ENCODE assay signal across 8 cellular contexts in the genomic region with DNA sequence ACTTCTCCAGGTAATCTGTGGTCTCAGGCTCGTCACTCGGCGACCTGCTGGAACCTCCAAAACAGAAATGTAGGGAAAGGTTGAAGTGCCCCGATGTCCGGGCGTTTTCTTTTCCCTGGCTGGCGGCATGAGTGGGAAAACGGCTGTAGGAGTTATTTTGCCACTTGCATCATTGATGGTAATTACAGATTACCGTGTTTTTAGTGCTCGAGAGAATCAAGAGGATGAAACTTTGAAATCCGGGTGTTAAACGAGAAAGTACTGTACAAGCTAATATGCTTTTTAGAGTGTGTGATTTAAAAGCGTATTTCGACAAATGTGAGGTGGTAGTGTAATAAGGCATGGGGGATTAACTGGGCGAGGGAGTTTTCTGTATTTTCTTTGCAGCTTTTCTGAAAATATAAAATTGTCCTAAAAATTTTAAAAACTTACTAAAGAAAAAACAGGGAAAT.
DNase-seq lines count a peak whose midpoint lies in the region; ATAC-seq, FAIRE-seq and TF ChIP-seq lines count a peak whose summit lies in the region.

No MANE protein-coding gene starts in this region.

- H3K4me3 ChIP-seq in BLaER1 (peak overlapping the region; percentile 81), MM.1S (ENCODE audit: low read length) (peak overlapping the region; percentile 76), duodenal mucosa (ENCODE audit: low read depth in 1 of 2, low read length in 2 of 2) (peak overlapping the region; percentile 23 to 58)

- H3K9me3 ChIP-seq in BLaER1 (no peaks in the 10 kb centered on the region), MM.1S (replicated peaks; ENCODE audit: insufficient read depth, low read length) (no peaks in the 10 kb centered on the region), duodenal mucosa (ENCODE audit: control insufficient read depth in 1 of 2, low read length in 2 of 2) (no peaks in the 10 kb centered on the region)

- H2AFZ ChIP-seq in MM.1S (ENCODE audit: low read length): peak overlapping the region; percentile 37; the same call in 1 of the 2 replicates

- H3K4me3 Mint-ChIP-seq in nephron: peak overlapping the region; percentile 81 to 86 (median 81)

- H3F3A ChIP-seq in MM.1S (ENCODE audit: insufficient read depth, low read length): no peaks in the 10 kb centered on the region

- no peak overlapping the region for H3K27ac ChIP-seq in BLaER1
- H3K27ac ChIP-seq in MM.1S (ENCODE audit: low read length): no peak overlapping the region
- no peak overlapping the region for H3K27ac ChIP-seq in duodenal mucosa (ENCODE audit: low read depth, low read length)

- TF ChIP-seq CTCF in MM.1S (IDR thresholded peaks at IDR 0.05; ENCODE audit: low read length) (no peak), nephron (IDR thresholded peaks at IDR 0.05; ENCODE audit: unreplicated experiment in 3 of 3) (no peak), GM20000 (IDR thresholded peaks at IDR 0.05; ENCODE audit: extremely low read depth, missing control alignments) (no peak)

- H3K27me3 ChIP-seq in BLaER1: peaks cover 43% of the 10 kb centered on the region
- no peaks in the 10 kb centered on the region for H3K27me3 ChIP-seq in MM.1S (replicated peaks; ENCODE audit: insufficient read depth, low read length)
- H3K27me3 ChIP-seq in duodenal mucosa (ENCODE audit: control insufficient read depth in 1 of 2, insufficient read depth in 2 of 2, low read length in 2 of 2): peaks cover 7 to 13% of the 10 kb centered on the region in 2 donors

- no peak for TF ChIP-seq POLR2A in H54 (IDR thresholded peaks at IDR 0.05; ENCODE audit: low read depth, low read length)

- H3K36me3 ChIP-seq in BLaER1 (no peaks in the 10 kb centered on the region), MM.1S (replicated peaks; ENCODE audit: insufficient read depth, low read length) (no peaks in the 10 kb centered on the region), duodenal mucosa (ENCODE audit: control insufficient read depth in 1 of 2, insufficient read depth in 2 of 2, low read length in 2 of 2) (no peaks in the 10 kb centered on the region)

- no peaks in the 10 kb centered on the region for H3K9me3 Mint-ChIP-seq in nephron

- H3K4me2 ChIP-seq in BLaER1: peak overlapping the region; percentile 90
- H3K4me2 ChIP-seq in MM.1S (ENCODE audit: low read depth, low read length): peak overlapping the region; percentile 52; the same call in 1 of the 2 replicates

- peaks cover 3% of the 10 kb centered on the region for H3K4me1 Mint-ChIP-seq in nephron

- no peaks in the 10 kb centered on the region for H3K36me3 Mint-ChIP-seq in nephron (ENCODE audit: low read depth)

- no peaks in the 10 kb centered on the region for H3K9me2 ChIP-seq in MM.1S (replicated peaks; ENCODE audit: insufficient read depth, low read length)

- H4K20me1 ChIP-seq in BLaER1: no peaks in the 10 kb centered on the region
- no peaks in the 10 kb centered on the region for H4K20me1 ChIP-seq in MM.1S (ENCODE audit: insufficient read depth, low read length)

- no peak overlapping the region for H3K27ac Mint-ChIP-seq in nephron

- peaks cover 68% of the 10 kb centered on the region for H3K27me3 Mint-ChIP-seq in nephron (ENCODE audit: low read depth)

- no peaks in the 10 kb centered on the region for H3K79me2 ChIP-seq in MM.1S (ENCODE audit: low read length)

- H3K9ac ChIP-seq in BLaER1 (peak overlapping the region; percentile 70; the same call in 1 of the 2 replicates), MM.1S (ENCODE audit: low read length) (no peak overlapping the region; the same call in 1 of the 2 replicates), duodenal mucosa (ENCODE audit: low read depth in 1 of 2, low read length in 2 of 2) (peak overlapping the region in 1 of 2 donors; percentile 45)

- H3K4me1 ChIP-seq in BLaER1 (peaks cover 16% of the 10 kb centered on the region), MM.1S (ENCODE audit: low read length) (no peaks in the 10 kb centered on the region), duodenal mucosa (ENCODE audit: control insufficient read depth in 1 of 2, insufficient read depth in 2 of 2, low read length in 2 of 2) (peaks cover 4 to 9% of the 10 kb centered on the region in 2 donors)

- FAIRE-seq in H54 (lab: Jason Lieb, UNC): no peak

- ATAC-seq in HG03045 (IDR thresholded peaks at IDR 0.05; ENCODE audit: unreplicated experiment): no peak

- no peak for DNase-seq in MM.1S
- DNase-seq in H54 (ENCODE audit: insufficient read length, low spot score): no peak
- DNase-seq in NAMALWA (ENCODE audit: low spot score): no peak
- no peak for DNase-seq in GM20000 (ENCODE audit: low spot score)
